ENCODE assay signal across 8 cellular contexts in the genomic region with DNA sequence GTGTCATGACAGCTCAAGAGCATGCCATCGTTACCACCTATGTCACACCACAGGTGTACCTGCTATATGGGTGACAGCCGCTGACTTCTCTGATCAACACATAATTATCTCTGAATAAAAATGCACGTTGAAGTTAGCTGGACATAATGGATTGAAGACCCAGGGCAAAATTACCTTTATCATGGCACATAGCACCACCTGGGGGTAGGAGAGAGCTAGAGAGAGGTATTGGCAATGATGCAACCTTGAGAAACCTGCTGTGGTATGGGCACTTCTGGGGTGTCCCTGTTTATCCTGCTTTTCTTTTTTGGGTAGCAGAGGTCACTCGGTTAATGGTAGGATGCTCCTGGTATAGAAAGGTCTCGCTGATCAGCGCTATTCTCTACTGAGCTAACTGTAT.
DNase-seq lines count a peak whose midpoint lies in the region; ATAC-seq and TF ChIP-seq lines count a peak whose summit lies in the region.

No MANE protein-coding gene starts in this region.

- H3K27me3 ChIP-seq in mammary epithelial cell (ENCODE audit: insufficient read depth, low read length) = peaks cover 2% of the 10 kb centered on the region
- no peaks in the 10 kb centered on the region for H3K27me3 ChIP-seq in adrenal gland

- H4K20me1 ChIP-seq in mammary epithelial cell (ENCODE audit: insufficient read depth, low read length) = no peaks in the 10 kb centered on the region

- 59% methylated on average over 3 of the region's 6 CpGs for WGBS in mammary epithelial cell (ENCODE audit: low coverage, missing lambda C conversion rate)
- 71 to 77% (median 74%) methylated on average over 6 of the region's 6 CpGs for WGBS in adrenal gland, 4 donors

- H3K36me3 ChIP-seq in mammary epithelial cell (ENCODE audit: insufficient read depth, low read length) (no peaks in the 10 kb centered on the region), adrenal gland (replicated peaks in 1 of 2) (no peaks in the 10 kb centered on the region)

- in situ Hi-C loops in mammary epithelial cell (cut with MboI; ENCODE audit: low sequenced_read_pairs in 2 of 2) = no loop called here

- H3K4me2 ChIP-seq in mammary epithelial cell (ENCODE audit: insufficient read depth, low read depth, low read length) = no peak overlapping the region

- no peaks in the 10 kb centered on the region for H3K4me1 Mint-ChIP-seq in activated CD4-positive, alpha-beta memory T cell treated with anti-CD3 and anti-CD28 coated beads for 36 hours (ENCODE audit: low read depth)
- H3K4me1 Mint-ChIP-seq in activated CD4-positive, alpha-beta memory T cell treated with anti-CD3 and anti-CD28 coated beads, Interleukin-2, amount 10 ng/mL, durations not matched to agents 7 days and 5 days = no peaks in the 10 kb centered on the region

- no peaks in the 10 kb centered on the region for H3K9me3 Mint-ChIP-seq in activated CD4-positive, alpha-beta memory T cell treated with anti-CD3 and anti-CD28 coated beads for 36 hours
- no peaks in the 10 kb centered on the region for H3K9me3 Mint-ChIP-seq in activated CD4-positive, alpha-beta memory T cell treated with anti-CD3 and anti-CD28 coated beads, Interleukin-2, amount 10 ng/mL, durations not matched to agents 7 days and 5 days

- H3K27ac Mint-ChIP-seq in activated CD4-positive, alpha-beta memory T cell treated with anti-CD3 and anti-CD28 coated beads for 36 hours = no peak overlapping the region
- no peak overlapping the region for H3K27ac Mint-ChIP-seq in activated CD4-positive, alpha-beta memory T cell treated with anti-CD3 and anti-CD28 coated beads, Interleukin-2, amount 10 ng/mL, durations not matched to agents 7 days and 5 days

- no TSS peak for BruUV-seq in mammary epithelial cell (replicated peaks; lab: Mats Ljungman, UMichigan)

- H3K27ac ChIP-seq in mammary epithelial cell (ENCODE audit: insufficient read depth, low read depth, low read length) = no peak overlapping the region
- no peak overlapping the region for H3K27ac ChIP-seq in adrenal gland

- no peaks in the 10 kb centered on the region for H3K36me3 Mint-ChIP-seq in activated CD4-positive, alpha-beta memory T cell treated with anti-CD3 and anti-CD28 coated beads for 36 hours
- no peaks in the 10 kb centered on the region for H3K36me3 Mint-ChIP-seq in activated CD4-positive, alpha-beta memory T cell treated with anti-CD3 and anti-CD28 coated beads, Interleukin-2, amount 10 ng/mL, durations not matched to agents 7 days and 5 days (ENCODE audit: low read depth)

- H3K9me3 ChIP-seq in mammary epithelial cell (replicated peaks; ENCODE audit: insufficient read depth, low read length) (no peaks in the 10 kb centered on the region), adrenal gland (replicated peaks in 1 of 3) (no peaks in the 10 kb centered on the region)

- no peaks in the 10 kb centered on the region for H3K27me3 Mint-ChIP-seq in activated CD4-positive, alpha-beta memory T cell treated with anti-CD3 and anti-CD28 coated beads for 36 hours
- peaks cover 4% of the 10 kb centered on the region for H3K27me3 Mint-ChIP-seq in activated CD4-positive, alpha-beta memory T cell treated with anti-CD3 and anti-CD28 coated beads, Interleukin-2, amount 10 ng/mL, durations not matched to agents 7 days and 5 days

- H3K79me2 ChIP-seq in mammary epithelial cell (ENCODE audit: insufficient read depth, low read length) = no peaks in the 10 kb centered on the region

- H3K9ac ChIP-seq in mammary epithelial cell (ENCODE audit: insufficient read depth, low read length) = no peak overlapping the region

- no peak for ATAC-seq in HG02678 (IDR thresholded peaks at IDR 0.05; ENCODE audit: unreplicated experiment)

- POLR2A ChIA-PET in activated CD4-positive, alpha-beta memory T cell treated with anti-CD3 and anti-CD28 coated beads for 36 hours (lab: Charles Lee) = no interaction called here
- POLR2A ChIA-PET in activated CD4-positive, alpha-beta memory T cell treated with anti-CD3 and anti-CD28 coated beads, Interleukin-2, amount 10 ng/mL, durations not matched to agents 7 days and 5 days (lab: Charles Lee) = no interaction called here

- no peaks in the 10 kb centered on the region for H3K4me1 ChIP-seq in mammary epithelial cell (ENCODE audit: insufficient read depth, low read length)
- H3K4me1 ChIP-seq in adrenal gland (replicated peaks in 1 of 2) = no peaks in the 10 kb centered on the region

- H3K4me3 ChIP-seq in mammary epithelial cell (replicated peaks in 1 of 3; ENCODE audit: insufficient read depth in 1 of 3, low read depth in 2 of 3, low read length in 3 of 3) = no peak overlapping the region
- H3K4me3 ChIP-seq in retinal pigment epithelial cell (ENCODE audit: low read length) = no peak overlapping the region
- H3K4me3 ChIP-seq in adrenal gland = no peak overlapping the region

- intact Hi-C loops in activated CD4-positive, alpha-beta memory T cell treated with anti-CD3 and anti-CD28 coated beads for 36 hours (cut with micrococcal nuclease) = no loop called here
- intact Hi-C loops in mammary epithelial cell (cut with micrococcal nuclease) = loop anchor here (10.0 kb wide), 1 partner anchor 352 kb away; no protein-coding TSS in a partner anchor
- intact Hi-C loops in adrenal gland (cut with DNase I) = no loop called here

- TF ChIP-seq CTCF in mammary epithelial cell (conservative IDR thresholded peaks at IDR 0.05 in 1 of 2, IDR thresholded peaks at IDR 0.05 in 1 of 2; ENCODE audit: extremely low read depth in 1 of 2, insufficient read depth in 1 of 2, low read depth in 1 of 2, low read length in 2 of 2) (peak; percentile 37 to 55), retinal pigment epithelial cell (conservative IDR thresholded peaks at IDR 0.05; ENCODE audit: low read depth, low read length) (peak; percentile 55), adrenal gland (IDR thresholded peaks at IDR 0.05) (no peak)

- CTCF ChIA-PET in activated CD4-positive, alpha-beta memory T cell treated with anti-CD3 and anti-CD28 coated beads for 36 hours (lab: Charles Lee) = interaction anchor here (1.4 to 1.6 kb wide), 2 partner anchors 839 to 842 kb away, joined by 3 to 4 read pairs; no protein-coding TSS in a partner anchor
- CTCF ChIA-PET in activated CD4-positive, alpha-beta memory T cell treated with anti-CD3 and anti-CD28 coated beads, Interleukin-2, amount 10 ng/mL, durations not matched to agents 7 days and 5 days (lab: Charles Lee) = interaction anchor here (1.0 to 1.8 kb wide), 5 partner anchors 10 to 842 kb away, joined by 3 to 6 read pairs (median 3); no protein-coding TSS in a partner anchor
- CTCF ChIA-PET in mammary epithelial cell (lab: Charles Lee; ENCODE audit: low non-redundant PET) = no interaction called here

- H2AFZ ChIP-seq in mammary epithelial cell (ENCODE audit: low read depth, low read length) = no peak overlapping the region

- no peak overlapping the region for H3K4me3 Mint-ChIP-seq in activated CD4-positive, alpha-beta memory T cell treated with anti-CD3 and anti-CD28 coated beads for 36 hours
- no peak overlapping the region for H3K4me3 Mint-ChIP-seq in activated CD4-positive, alpha-beta memory T cell treated with anti-CD3 and anti-CD28 coated beads, Interleukin-2, amount 10 ng/mL, durations not matched to agents 7 days and 5 days

- dilution Hi-C loops in mammary epithelial cell (cut with HindIII; ENCODE audit: low sequenced_read_pairs) = no loop called here

- peak; percentile 10 for DNase-seq in activated CD4-positive, alpha-beta memory T cell treated with anti-CD3 and anti-CD28 coated beads for 36 hours
- no peak for DNase-seq in activated CD4-positive, alpha-beta memory T cell treated with anti-CD3 and anti-CD28 coated beads, Interleukin-2, amount 10 ng/mL, durations not matched to agents 7 days and 5 days
- DNase-seq in NCI-H1105 treated with DMSO at 0.1 percent for 48 hours (lab: John Stamatoyannopoulos, UW) (peak; percentile 90), mammary epithelial cell (peak; percentile 5), retinal pigment epithelial cell (ENCODE audit: low read depth) (no peak), adrenal gland (no peak)
- no peak for DNase-seq in activated T-cell treated with anti-CD3 and anti-CD28 coated beads, Interleukin-2, amount 50 U/mL, for 48 hours

- TF ChIP-seq POLR2A in adrenal gland (IDR thresholded peaks at IDR 0.05) = no peak

Comparison
In these comparisons a context has a peak if more than half of its experiments do, and no peak if none do; other contexts are left out.
1. DNase-seq: peak in activated CD4-positive, alpha-beta memory T cell treated with anti-CD3 and anti-CD28 coated beads for 36 hours (single experiment), NCI-H1105 treated with DMSO at 0.1 percent for 48 hours (single experiment) and mammary epithelial cell (single experiment); none in activated CD4-positive, alpha-beta memory T cell treated with anti-CD3 and anti-CD28 coated beads, Interleukin-2, amount 10 ng/mL, durations not matched to agents 7 days and 5 days (single experiment), retinal pigment epithelial cell (single experiment), adrenal gland (0 of 7) and activated T-cell treated with anti-CD3 and anti-CD28 coated beads, Interleukin-2, amount 50 U/mL, for 48 hours (0 of 2).
2. CTCF ChIP-seq: peak in mammary epithelial cell (2 of 2) and retinal pigment epithelial cell (single experiment); none in adrenal gland (0 of 6).